ENCODE assay signal across 8 cellular contexts in genomic region chr19:3606690-3607289, GRCh38. TPM values are rescaled to one million over a fixed set of nuclear protein-coding genes. Genes with fewer than 3 reads are reported as not detected.
DNase-seq lines count a peak whose midpoint lies in the region; ATAC-seq and TF ChIP-seq lines count a peak whose summit lies in the region.

TSS of gene TBXA2R (minus strand) at chr19:3606875. CDS start at chr19:3600634, 6,241 bp downstream.

- H3K9me3 ChIP-seq in WERI-Rb-1 (ENCODE audit: severe bottlenecking): no peaks in the 10 kb centered on the region
- no peaks in the 10 kb centered on the region for H3K9me3 ChIP-seq in colonic mucosa

- peak within 1 kb of the TSS; percentile 81 for H2AFZ ChIP-seq in ACC112 (ENCODE audit: low read length, unreplicated experiment)

- DNase-seq in GM19240 (ENCODE audit: insufficient read length, low spot score) (peak; percentile 71), WERI-Rb-1 (peak; percentile 90), colonic mucosa (peak; percentile 80), left lobe of liver (ENCODE audit: low spot score) (peak; percentile 76), NOMO-1 (lab: John Stamatoyannopoulos, UW; ENCODE audit: unreplicated experiment in 2 of 2) (no peak)
- peak; percentile 55 to 59 for DNase-seq in stimulated activated CD4-positive, alpha-beta T cell treated with anti-CD3 and anti-CD28 coated beads, Interleukin-4, amount 100 ng/mL, for 48 hours (ENCODE audit: low read depth in 2 of 2)

- no peaks in the 10 kb centered on the region for H3K79me2 ChIP-seq in ACC112 (ENCODE audit: control insufficient read depth, insufficient read depth, low read length, unreplicated experiment)

- ATAC-seq in left lobe of liver (peak; percentile 53), GM19397 (IDR thresholded peaks at IDR 0.05; ENCODE audit: unreplicated experiment) (no peak)

- no peaks in the 10 kb centered on the region for H3K27me3 ChIP-seq in ACC112 (ENCODE audit: insufficient read depth, low read length)
- no peaks in the 10 kb centered on the region for H3K27me3 ChIP-seq in WERI-Rb-1 (ENCODE audit: insufficient read depth, low read depth, severe bottlenecking)
- no peaks in the 10 kb centered on the region for H3K27me3 ChIP-seq in colonic mucosa

- H3K4me1 ChIP-seq in ACC112 (ENCODE audit: control insufficient read depth, insufficient read depth, low read length, unreplicated experiment) (no peaks in the 10 kb centered on the region), colonic mucosa (peaks cover 18% of the 10 kb centered on the region)

- H3K4me3 ChIP-seq in ACC112 (ENCODE audit: low read depth, low read length) (peak within 1 kb of the TSS; percentile 90), WERI-Rb-1 (ENCODE audit: low read depth, low read length) (peak within 1 kb of the TSS; percentile 55), colonic mucosa (peak within 1 kb of the TSS; percentile 29)

- intact Hi-C loops in colonic mucosa (cut with DNase I): no loop called here

- H3K36me3 ChIP-seq in ACC112 (ENCODE audit: insufficient read depth, low read length) (no peaks in the 10 kb centered on the region; the same call in 1 of the 2 replicates), WERI-Rb-1 (peaks cover 6% of the 10 kb centered on the region), colonic mucosa (no peaks in the 10 kb centered on the region)

- H3K9ac ChIP-seq in colonic mucosa (ENCODE audit: low read depth in 2 of 2, low read length in 2 of 2): peak within 1 kb of the TSS; percentile 44 to 55

- H3K27ac ChIP-seq in ACC112 (ENCODE audit: low read depth, low read length): no peak within 1 kb of the TSS
- H3K27ac ChIP-seq in WERI-Rb-1: peak within 1 kb of the TSS; percentile 69
- H3K27ac ChIP-seq in colonic mucosa: peak within 1 kb of the TSS; percentile 17

- no peak for TF ChIP-seq CTCF in WERI-Rb-1 (IDR thresholded peaks at IDR 0.05; ENCODE audit: low read depth, low read length)
- TF ChIP-seq CTCF in colonic mucosa (IDR thresholded peaks at IDR 0.05): no peak

RNA-seq across cellular contexts. Expression of gene TBXA2R, which starts in this region (rescaled TPM):
- total RNA-seq in colonic mucosa: 1 to 10 TPM; 1.5 to 1.7 TPM
- 4.4 TPM for total RNA-seq in left lobe of liver

Comparison
In these comparisons a context has a peak if more than half of its experiments do, and no peak if none do; other contexts are left out.
1. H3K4me3 ChIP-seq: peak in every context shown above with its lines; median percentile 90 in ACC112; 55 in WERI-Rb-1; 29 in colonic mucosa.
2. DNase-seq: peak in GM19240 (single experiment), WERI-Rb-1 (single experiment), colonic mucosa (single experiment), left lobe of liver (single experiment) and stimulated activated CD4-positive, alpha-beta T cell treated with anti-CD3 and anti-CD28 coated beads, Interleukin-4, amount 100 ng/mL, for 48 hours (2 of 2); none in NOMO-1 (0 of 2).